In the genomic region with DNA sequence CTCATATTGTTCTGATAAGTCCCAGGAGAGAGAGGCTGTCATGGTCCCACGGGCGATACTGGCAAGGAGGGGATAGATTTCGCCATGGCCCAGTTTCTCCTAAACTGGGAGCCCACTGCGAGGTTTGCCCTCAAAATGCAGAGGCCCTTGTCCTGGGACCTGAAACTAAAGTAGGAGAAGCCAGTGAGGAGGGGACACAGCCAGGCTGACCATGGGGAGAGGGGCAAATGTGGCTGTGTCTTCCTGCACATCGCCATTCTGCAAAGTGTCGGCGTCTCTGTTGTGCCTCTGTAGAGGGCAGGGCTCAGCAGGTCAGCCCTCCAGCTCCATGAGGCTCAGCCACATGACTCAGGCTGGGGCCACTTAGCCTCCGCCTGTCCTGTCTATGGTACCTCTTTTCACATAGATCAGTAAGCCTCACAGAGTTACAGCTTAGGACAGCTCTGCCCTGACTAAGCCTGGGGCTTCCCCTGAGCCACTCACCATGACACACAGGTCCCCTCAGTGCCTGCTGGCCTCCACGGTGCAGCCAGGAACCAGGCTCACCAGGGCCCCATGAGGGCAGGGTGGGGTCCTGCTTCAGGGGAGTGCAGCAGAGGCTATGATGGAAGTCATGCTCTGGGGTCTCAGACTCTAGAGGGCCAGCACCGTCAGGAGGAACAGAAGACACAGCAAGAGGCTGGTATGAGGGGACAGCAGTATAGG, we compare ENCODE assay signal across 9 cellular contexts. TPM values are rescaled to one million over a fixed set of nuclear protein-coding genes. Genes with fewer than 3 reads are reported as not detected.
DNase-seq lines count a peak whose midpoint lies in the region; ATAC-seq and FAIRE-seq lines count a peak whose summit lies in the region.
"Had no signal": no experiment of that assay in that cellular context is flagged by ENCODE, and none has a peak within 500 bp of the region (broad histone marks: within the 10 kb centered on the region; RNA-seq: fewer than 3 reads in every experiment).

No MANE protein-coding gene starts in this region.

- no peaks in the 10 kb centered on the region for H3K4me1 ChIP-seq in CD8-positive, alpha-beta memory T cell (ENCODE audit: insufficient read depth, low read length)

- peaks cover 0 to 5% (median 0%) of the 10 kb centered on the region in 3 donors for H3K36me3 Mint-ChIP-seq in CD8-positive, alpha-beta memory T cell

- H3K4me1 Mint-ChIP-seq in CD8-positive, alpha-beta memory T cell, result no peaks in the 10 kb centered on the region

- no peak overlapping the region for H3K4me3 Mint-ChIP-seq in CD8-positive, alpha-beta memory T cell

- H3K9me3 ChIP-seq in CD8-positive, alpha-beta memory T cell (ENCODE audit: low read length), result no peaks in the 10 kb centered on the region

- H3K27me3 ChIP-seq in CD8-positive, alpha-beta memory T cell (ENCODE audit: insufficient read depth, low read length, poor library complexity, severe bottlenecking), result no peaks in the 10 kb centered on the region
- H3K27me3 ChIP-seq: cardiac muscle cell had no signal

- H3K27me3 Mint-ChIP-seq in CD8-positive, alpha-beta memory T cell, result no peaks in the 10 kb centered on the region

- no peak overlapping the region for H3K27ac ChIP-seq in CD8-positive, alpha-beta memory T cell (ENCODE audit: low read depth, low read length)
- H3K27ac ChIP-seq: cardiac muscle cell had no signal

- H3K9me3 Mint-ChIP-seq in CD8-positive, alpha-beta memory T cell, result no peaks in the 10 kb centered on the region

- no peak for FAIRE-seq in frontal cortex (lab: Jason Lieb, UNC)

- ATAC-seq in GM18508 (IDR thresholded peaks at IDR 0.05; ENCODE audit: insufficient read depth, unreplicated experiment) (peak; percentile 45), GM21447 (IDR thresholded peaks at IDR 0.05; ENCODE audit: unreplicated experiment) (peak; percentile 63), HG03280 (IDR thresholded peaks at IDR 0.05; ENCODE audit: unreplicated experiment) (peak; percentile 63)

- DNase-seq in kidney tubule cell (ENCODE audit: low spot score), result peak; percentile 85
- no peak for DNase-seq in NCI-H2196 treated with DMSO at 0.1 percent for 48 hours (lab: John Stamatoyannopoulos, UW; ENCODE audit: unreplicated experiment)
- DNase-seq in frontal cortex (ENCODE audit: low spot score in 2 of 2), result no peak
- DNase-seq in CD8-positive, alpha-beta memory T cell, result no peak
- DNase-seq in NCI-H2171 (lab: John Stamatoyannopoulos, UW), result no peak

- H3K36me3 ChIP-seq in CD8-positive, alpha-beta memory T cell (ENCODE audit: insufficient read depth, low read length), result no peaks in the 10 kb centered on the region
- H3K36me3 ChIP-seq: cardiac muscle cell had no signal

- POLR2A ChIA-PET in CD8-positive, alpha-beta memory T cell (lab: Charles Lee), result no interaction called here

- no peak overlapping the region for H3K4me3 ChIP-seq in CD8-positive, alpha-beta memory T cell (ENCODE audit: low read length)
- H3K4me3 ChIP-seq: cardiac muscle cell had no signal

- no peak overlapping the region for H3K27ac Mint-ChIP-seq in CD8-positive, alpha-beta memory T cell

- CTCF ChIA-PET in CD8-positive, alpha-beta memory T cell (lab: Charles Lee), result no interaction called here

RNA-seq across cellular contexts. Expression of a gene that starts 28.6 kb away (rescaled TPM):
- 46.9 TPM for total RNA-seq in frontal cortex
- total RNA-seq in CD8-positive, alpha-beta memory T cell, result 10 to 100 TPM; 14.4 to 15.9 TPM
- 1.0 TPM for polyA plus RNA-seq in CD8-positive, alpha-beta memory T cell
